ENCODE assay signal across 9 cellular contexts in genomic region chr16:68644303-68644702, GRCh38. TPM values are rescaled to one million over a fixed set of nuclear protein-coding genes. Genes with fewer than 3 reads are reported as not detected.
DNase-seq lines count a peak whose midpoint lies in the region; ATAC-seq and TF ChIP-seq lines count a peak whose summit lies in the region.
"Had no signal": no experiment of that assay in that cellular context is flagged by ENCODE, and none has a peak within 500 bp of the region (broad histone marks: within the 10 kb centered on the region; RNA-seq: fewer than 3 reads in every experiment).

No MANE protein-coding gene starts in this region.

- no peak for TF ChIP-seq POLR2A in prostate gland (IDR thresholded peaks at IDR 0.05)

- intact Hi-C loops in Panc1 (cut with micrococcal nuclease; ENCODE audit: unreplicated experiment): no loop called here
- intact Hi-C loops in prostate gland (cut with DNase I): no loop called here

- H3K27me3 ChIP-seq in Panc1 (ENCODE audit: control insufficient read depth, insufficient read depth, low read length) (no peaks in the 10 kb centered on the region; the same call in 1 of the 2 replicates), prostate gland (replicated peaks; ENCODE audit: insufficient read depth) (no peaks in the 10 kb centered on the region)

- no peak overlapping the region for H3K27ac Mint-ChIP-seq in glutamatergic neuron (ENCODE audit: unreplicated experiment)

- DNase-seq in NCI-H1105 treated with DMSO at 0.1 percent for 48 hours (lab: John Stamatoyannopoulos, UW) (peak; percentile 4), NCI-H1105 (lab: John Stamatoyannopoulos, UW) (no peak), Panc1 (ENCODE audit: low read depth, low spot score) (no peak), glutamatergic neuron (no peak), prostate gland (ENCODE audit: low spot score) (no peak), AG08395 (ENCODE audit: low spot score) (no peak), HuH-7.5 (ENCODE audit: low spot score) (no peak), epidermal melanocyte (ENCODE audit: insufficient read length, low spot score) (no peak)

- H3K27ac ChIP-seq in Panc1 (ENCODE audit: low read length) (no peak overlapping the region), prostate gland (peak overlapping the region; percentile 55 to 73)

- H3K36me3 Mint-ChIP-seq in glutamatergic neuron (ENCODE audit: unreplicated experiment): no peaks in the 10 kb centered on the region

- H3K9me3 Mint-ChIP-seq in glutamatergic neuron (ENCODE audit: unreplicated experiment): peaks cover 1% of the 10 kb centered on the region

- H3K4me1 ChIP-seq in Panc1 (ENCODE audit: control insufficient read depth, insufficient read depth, low read length) (peaks cover 13% of the 10 kb centered on the region), prostate gland (replicated peaks) (no peaks in the 10 kb centered on the region)

- no peak for ATAC-seq in Panc1

- CTCF ChIA-PET in Panc1 (lab: Charles Lee): no interaction called here

- 19% methylated on average over 18 of the region's 18 CpGs for WGBS in prostate gland

- H3K4me1 Mint-ChIP-seq in glutamatergic neuron (ENCODE audit: low read depth, unreplicated experiment): no peaks in the 10 kb centered on the region

- H3K9me3 ChIP-seq in Panc1 (ENCODE audit: control insufficient read depth, insufficient read depth, low read depth, low read length) (no peaks in the 10 kb centered on the region), prostate gland (no peaks in the 10 kb centered on the region)

- H3K27me3 Mint-ChIP-seq in glutamatergic neuron (ENCODE audit: unreplicated experiment): peaks cover 13% of the 10 kb centered on the region

- POLR2A ChIA-PET in Panc1 (lab: Charles Lee): interaction anchor here (0.6 kb wide), 1 partner anchor 45 kb away, joined by 11 read pairs; no protein-coding TSS in a partner anchor

- BruUV-seq in Panc1 (replicated peaks; lab: Mats Ljungman, UMichigan): no TSS peak

- peaks cover 7% of the 10 kb centered on the region; the same call in 1 of the 2 replicates for H3K36me3 ChIP-seq in Panc1 (ENCODE audit: control insufficient read depth, insufficient read depth, low read length)
- H3K36me3 ChIP-seq in prostate gland: no peaks in the 10 kb centered on the region

- H3K4me3 ChIP-seq in Panc1 (ENCODE audit: low read depth in 2 of 2, low read length in 2 of 2) (peak overlapping the region; percentile 32 to 64), prostate gland (peak overlapping the region; percentile 45 to 66)

- in situ Hi-C loops in Panc1 (cut with HindIII; ENCODE audit: low pct_unique_long_range_greater_than_20kb, low sequenced_read_pairs): no loop called here

- H3K4me3 Mint-ChIP-seq in glutamatergic neuron (ENCODE audit: unreplicated experiment): peak overlapping the region; percentile 74

- no peak for TF ChIP-seq CTCF in Panc1 (IDR thresholded peaks at IDR 0.05)
- no peak for TF ChIP-seq CTCF in glutamatergic neuron (IDR thresholded peaks at IDR 0.05; ENCODE audit: partially characterized antibody, unreplicated experiment)
- no peak for TF ChIP-seq CTCF in prostate gland (IDR thresholded peaks at IDR 0.05)

RNA-seq across cellular contexts. Expression of gene CDH3, which starts 0.8 kb away (rescaled TPM):
- 16.7 TPM for total RNA-seq in Panc1 (2021; ENCODE audit: unreplicated experiment)
- 23.5 TPM for polyA plus RNA-seq in Panc1 (2012; ENCODE audit: insufficient read length)
- total RNA-seq in glutamatergic neuron (ENCODE audit: unreplicated experiment): 1.3 TPM
- 10 to 100 TPM; 30.0 to 98.5 TPM for total RNA-seq in prostate gland
- polyA plus RNA-seq: AG04450 had no signal
